ENCODE assay signal across 17 cellular contexts in the genomic region with DNA sequence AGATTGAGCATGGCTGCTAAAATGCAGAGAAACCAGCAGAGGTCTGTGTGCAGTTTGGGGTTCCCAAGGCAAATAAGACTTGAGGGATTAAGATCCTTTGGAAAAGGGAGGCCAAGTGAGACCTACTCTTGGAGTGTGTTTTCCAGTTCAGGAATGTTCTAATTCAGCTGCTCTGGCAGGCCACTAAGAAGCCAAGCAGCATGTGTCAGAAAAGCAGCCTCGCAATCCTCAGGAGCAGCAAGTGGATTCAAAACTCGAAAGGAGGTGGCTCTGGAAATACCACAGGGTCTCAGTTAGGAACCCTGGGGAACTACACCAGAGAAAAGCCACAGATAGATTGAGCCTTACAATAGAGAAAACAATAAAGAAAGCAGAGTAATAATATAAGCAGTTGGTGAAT.
A peak's percentile ranks its signal among the peaks of the same experiment; 100 is the strongest.
DNase-seq lines count a peak whose midpoint lies in the region; ATAC-seq and TF ChIP-seq lines count a peak whose summit lies in the region.
"Had no signal": no experiment of that assay in that cellular context is flagged by ENCODE, and none has a peak within 500 bp of the region (broad histone marks: within the 10 kb centered on the region; RNA-seq: fewer than 3 reads in every experiment).

No MANE protein-coding gene starts in this region.

- H3K9me3 Mint-ChIP-seq in endodermal cell = no peaks in the 10 kb centered on the region
- H3K9me3 Mint-ChIP-seq: activated naive CD8-positive, alpha-beta T cell treated with anti-CD3 and anti-CD28 coated beads, Interleukin-2, amount 50 U/mL, for 24 hours had no signal

- H3F3A ChIP-seq in SK-N-SH (replicated peaks; ENCODE audit: insufficient read depth) = no peaks in the 10 kb centered on the region

- H3K9ac ChIP-seq in SK-N-SH (no peak overlapping the region), endodermal cell (ENCODE audit: extremely low read depth, low read length, poor library complexity, severe bottlenecking) (peak overlapping the region; percentile 62)
- H3K9ac ChIP-seq: BLaER1 had no signal

- no peaks in the 10 kb centered on the region for H3K36me3 Mint-ChIP-seq in endodermal cell (ENCODE audit: low read depth)

- H2AFZ ChIP-seq in SK-N-SH (ENCODE audit: low read depth) = 0 out of 2 replicates have a peak overlapping the region, but pooled peaks have one; percentile 42

- H3K4me2 ChIP-seq in SK-N-SH = 0 out of 2 replicates have a peak overlapping the region, but pooled peaks have one; percentile 47
- H3K4me2 ChIP-seq: BLaER1 had no signal

- H3K79me2 ChIP-seq in SK-N-SH (ENCODE audit: insufficient read depth) = no peaks in the 10 kb centered on the region

- no peaks in the 10 kb centered on the region for H3K4me1 ChIP-seq in SK-N-SH (ENCODE audit: control insufficient read depth in 1 of 2, insufficient read depth in 2 of 2, low read depth in 1 of 2, low read length in 1 of 2)
- peaks cover 8% of the 10 kb centered on the region for H3K4me1 ChIP-seq in endodermal cell (ENCODE audit: control insufficient read depth, insufficient read depth, low read length)
- H3K4me1 ChIP-seq in testis = peaks cover 12% of the 10 kb centered on the region
- H3K4me1 ChIP-seq: BLaER1, upper lobe of right lung had no signal

- H4K20me1 ChIP-seq in SK-N-SH (ENCODE audit: insufficient read depth) = no peaks in the 10 kb centered on the region
- H4K20me1 ChIP-seq: BLaER1 had no signal

- H3K27me3 Mint-ChIP-seq in endodermal cell (ENCODE audit: insufficient read depth) = no peaks in the 10 kb centered on the region
- H3K27me3 Mint-ChIP-seq: activated naive CD8-positive, alpha-beta T cell treated with anti-CD3 and anti-CD28 coated beads, Interleukin-2, amount 50 U/mL, for 24 hours had no signal

- H3K9me3 ChIP-seq in SK-N-SH = no peaks in the 10 kb centered on the region
- no peaks in the 10 kb centered on the region for H3K9me3 ChIP-seq in endodermal cell (ENCODE audit: control insufficient read depth, low read length)
- no peaks in the 10 kb centered on the region for H3K9me3 ChIP-seq in testis
- H3K9me3 ChIP-seq: BLaER1, upper lobe of right lung had no signal

- DNase-seq in SK-N-SH = no peak
- peak; percentile 63 for DNase-seq in endodermal cell
- DNase-seq in kidney tubule cell (ENCODE audit: low spot score) = peak; percentile 14
- peak; percentile 48 for DNase-seq in testis
- DNase-seq in LoVo (ENCODE audit: low spot score) = no peak
- DNase-seq in foreskin melanocyte = no peak
- DNase-seq: activated naive CD8-positive, alpha-beta T cell treated with anti-CD3 and anti-CD28 coated beads, Interleukin-2, amount 50 U/mL, for 24 hours; effector CD8-positive, alpha-beta T cell; left colon; NCI-H1105; NCI-H2171; posterior cingulate gyrus; stimulated activated naive CD4-positive, alpha-beta T cell treated with Interleukin-2 at 50 U/mL for 16 hours; upper lobe of right lung had no signal

- no peak overlapping the region for H3K4me3 ChIP-seq in SK-N-SH (ENCODE audit: low read depth in 2 of 2, low read length in 1 of 2)
- H3K4me3 ChIP-seq in endodermal cell (ENCODE audit: low read length) = peak overlapping the region; percentile 13
- H3K4me3 ChIP-seq in testis = no peak overlapping the region
- H3K4me3 ChIP-seq: BLaER1, upper lobe of right lung had no signal

- TF ChIP-seq CTCF in SK-N-SH (IDR thresholded peaks at IDR 0.05) (no peak), endodermal cell (conservative IDR thresholded peaks at IDR 0.05) (no peak), testis (IDR thresholded peaks at IDR 0.05) (no peak)

- TF ChIP-seq POLR2A in testis (IDR thresholded peaks at IDR 0.05) = no peak

- POLR2A ChIA-PET in SK-N-SH (lab: Yijun Ruan, JAX) = no interaction called here

- H3K27ac ChIP-seq in SK-N-SH (ENCODE audit: low read depth in 2 of 2, low read length in 1 of 2) (no peak overlapping the region), endodermal cell (ENCODE audit: low read depth, low read length) (peak overlapping the region; percentile 61), testis (peak overlapping the region; percentile 21 to 80)
- H3K27ac ChIP-seq: BLaER1, upper lobe of right lung had no signal

- ATAC-seq in SK-N-SH treated with all-trans-retinoic acid at 6 μM for 48 hours (no peak), HG03354 (IDR thresholded peaks at IDR 0.05; ENCODE audit: poor library complexity, severe bottlenecking, unreplicated experiment) (no peak)
- ATAC-seq: activated naive CD8-positive, alpha-beta T cell treated with anti-CD3 and anti-CD28 coated beads, Interleukin-2, amount 50 U/mL, for 24 hours; left colon; upper lobe of right lung had no signal

- H3K27me3 ChIP-seq in SK-N-SH (ENCODE audit: insufficient read depth) = no peaks in the 10 kb centered on the region
- H3K27me3 ChIP-seq in endodermal cell (ENCODE audit: control insufficient read depth, insufficient read depth, low read length, poor library complexity, severe bottlenecking) = no peaks in the 10 kb centered on the region
- H3K27me3 ChIP-seq in testis = no peaks in the 10 kb centered on the region
- H3K27me3 ChIP-seq: BLaER1, upper lobe of right lung had no signal

- no peak for TF ChIP-seq EP300 in SK-N-SH (IDR thresholded peaks at IDR 0.05; ENCODE audit: borderline replicate concordance in 1 of 2, low read depth in 1 of 2, low read length in 1 of 2)

- H3K9me2 ChIP-seq in SK-N-SH = no peaks in the 10 kb centered on the region

- H3K27ac Mint-ChIP-seq in endodermal cell = peak overlapping the region; percentile 93
- H3K27ac Mint-ChIP-seq: activated naive CD8-positive, alpha-beta T cell treated with anti-CD3 and anti-CD28 coated beads, Interleukin-2, amount 50 U/mL, for 24 hours had no signal

- intact Hi-C loops in testis (cut with DNase I; ENCODE audit: low total_unique reads) = no loop called here

- TF ChIP-seq RAD21 in SK-N-SH (IDR thresholded peaks at IDR 0.05; ENCODE audit: low read length) = no peak

- H3K4me1 Mint-ChIP-seq in endodermal cell = peaks cover 40% of the 10 kb centered on the region
- H3K4me1 Mint-ChIP-seq: activated naive CD8-positive, alpha-beta T cell treated with anti-CD3 and anti-CD28 coated beads, Interleukin-2, amount 50 U/mL, for 24 hours had no signal

- 2% methylated on average over 2 of the region's 2 CpGs for WGBS in SK-N-SH (ENCODE audit: low lambda C conversion rate)
- WGBS in endodermal cell (ENCODE audit: insufficient coverage in 1 of 2, insufficient read length in 1 of 2), 2 experiments = 57 to 61% methylated on average over 2 of the region's 2 CpGs
- 56 to 71% methylated on average over 2 of the region's 2 CpGs for WGBS in testis, 2 donors

- H3K36me3 ChIP-seq in SK-N-SH (replicated peaks in 1 of 2; ENCODE audit: control insufficient read depth in 1 of 2, insufficient read depth in 2 of 2, low read length in 1 of 2) (no peaks in the 10 kb centered on the region), endodermal cell (ENCODE audit: control insufficient read depth, insufficient read depth, low read length) (no peaks in the 10 kb centered on the region), testis (ENCODE audit: low read depth, missing control alignments) (no peaks in the 10 kb centered on the region)
- H3K36me3 ChIP-seq: BLaER1, upper lobe of right lung had no signal

- CTCF ChIA-PET in SK-N-SH (lab: Yijun Ruan, JAX) = interaction anchor here (0.8 kb wide), 1 partner anchor 15 kb away, joined by 3 read pairs; no protein-coding TSS in a partner anchor

- H3K4me3 Mint-ChIP-seq in endodermal cell = no peak overlapping the region
- H3K4me3 Mint-ChIP-seq: activated naive CD8-positive, alpha-beta T cell treated with anti-CD3 and anti-CD28 coated beads, Interleukin-2, amount 50 U/mL, for 24 hours had no signal

TF ChIP-seq in SK-N-SH, 30 proteins besides CTCF, POLR2A, EP300 and RAD21 (continues in another document):
- TF ChIP-seq MEF2A (IDR thresholded peaks at IDR 0.05; ENCODE audit: borderline replicate concordance, low read depth) = no peak

TF ChIP-seq in SK-N-SH treated with all-trans-retinoic acid at 6 μM for 48 hours, 23 proteins besides CTCF, POLR2A, EP300 and RAD21 (continues in another document):
- no peak for TF ChIP-seq ZNF8 (CRISPR knock-in tag; IDR thresholded peaks at IDR 0.05)
- no peak for TF ChIP-seq ZC3H10 (CRISPR knock-in tag; IDR thresholded peaks at IDR 0.05)
- no peak for TF ChIP-seq PPARA (CRISPR knock-in tag; IDR thresholded peaks at IDR 0.05; ENCODE audit: borderline replicate concordance)
- no peak for TF ChIP-seq ESRRG (CRISPR knock-in tag; IDR thresholded peaks at IDR 0.05)
- TF ChIP-seq RARB (CRISPR knock-in tag; IDR thresholded peaks at IDR 0.05) = no peak
- TF ChIP-seq, protein P1, sequence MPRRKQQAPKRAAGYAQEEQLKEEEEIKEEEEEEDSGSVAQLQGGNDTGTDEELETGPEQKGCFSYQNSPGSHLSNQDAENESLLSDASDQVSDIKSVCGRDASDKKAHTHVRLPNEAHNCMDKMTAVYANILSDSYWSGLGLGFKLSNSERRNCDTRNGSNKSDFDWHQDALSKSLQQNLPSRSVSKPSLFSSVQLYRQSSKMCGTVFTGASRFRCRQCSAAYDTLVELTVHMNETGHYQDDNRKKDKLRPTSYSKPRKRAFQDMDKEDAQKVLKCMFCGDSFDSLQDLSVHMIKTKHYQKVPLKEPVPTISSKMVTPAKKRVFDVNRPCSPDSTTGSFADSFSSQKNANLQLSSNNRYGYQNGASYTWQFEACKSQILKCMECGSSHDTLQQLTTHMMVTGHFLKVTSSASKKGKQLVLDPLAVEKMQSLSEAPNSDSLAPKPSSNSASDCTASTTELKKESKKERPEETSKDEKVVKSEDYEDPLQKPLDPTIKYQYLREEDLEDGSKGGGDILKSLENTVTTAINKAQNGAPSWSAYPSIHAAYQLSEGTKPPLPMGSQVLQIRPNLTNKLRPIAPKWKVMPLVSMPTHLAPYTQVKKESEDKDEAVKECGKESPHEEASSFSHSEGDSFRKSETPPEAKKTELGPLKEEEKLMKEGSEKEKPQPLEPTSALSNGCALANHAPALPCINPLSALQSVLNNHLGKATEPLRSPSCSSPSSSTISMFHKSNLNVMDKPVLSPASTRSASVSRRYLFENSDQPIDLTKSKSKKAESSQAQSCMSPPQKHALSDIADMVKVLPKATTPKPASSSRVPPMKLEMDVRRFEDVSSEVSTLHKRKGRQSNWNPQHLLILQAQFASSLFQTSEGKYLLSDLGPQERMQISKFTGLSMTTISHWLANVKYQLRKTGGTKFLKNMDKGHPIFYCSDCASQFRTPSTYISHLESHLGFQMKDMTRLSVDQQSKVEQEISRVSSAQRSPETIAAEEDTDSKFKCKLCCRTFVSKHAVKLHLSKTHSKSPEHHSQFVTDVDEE (CRISPR knock-in tag; IDR thresholded peaks at IDR 0.05) = no peak
- TF ChIP-seq ZFP3 (CRISPR knock-in tag; IDR thresholded peaks at IDR 0.05) = no peak
- TF ChIP-seq OSR1 (CRISPR knock-in tag; IDR thresholded peaks at IDR 0.05) = no peak
- no peak for TF ChIP-seq TCF4 (CRISPR knock-in tag; IDR thresholded peaks at IDR 0.05; ENCODE audit: borderline replicate concordance)
- TF ChIP-seq SNAI2 (CRISPR knock-in tag; IDR thresholded peaks at IDR 0.05) = no peak
- TF ChIP-seq ZFP30 (CRISPR knock-in tag; IDR thresholded peaks at IDR 0.05) = no peak

Comparison
In these comparisons a context has a peak if more than half of its experiments do, and no peak if none do; other contexts are left out.
1. DNase-seq: peak in endodermal cell (single experiment), kidney tubule cell (single experiment) and testis (single experiment); none in SK-N-SH (single experiment), LoVo (single experiment) and foreskin melanocyte (single experiment).
2. H3K27ac ChIP-seq: peak in endodermal cell (single experiment) and testis (2 of 2); none in SK-N-SH (0 of 2).